Comparison of ENCODE assay signal across 20 cellular contexts in genomic region chr16:50268352-50268751, GRCh38. TPM values are rescaled to one million over a fixed set of nuclear protein-coding genes. Genes with fewer than 3 reads are reported as not detected.
DNase-seq lines count a peak whose midpoint lies in the region; ATAC-seq, FAIRE-seq and TF ChIP-seq lines count a peak whose summit lies in the region.
"Had no signal": no experiment of that assay in that cellular context is flagged by ENCODE, and none has a peak within 500 bp of the region (broad histone marks: within the 10 kb centered on the region; RNA-seq: fewer than 3 reads in every experiment).

No MANE protein-coding gene starts in this region.

- no peaks in the 10 kb centered on the region for H3K9me3 Mint-ChIP-seq in activated CD8-positive, alpha-beta T cell treated with anti-CD3 and anti-CD28 coated beads, Interleukin-2, amount 10 ng/mL, durations not matched to agents 7 days and 5 days (ENCODE audit: insufficient read depth)
- H3K9me3 Mint-ChIP-seq in naive B cell = no peaks in the 10 kb centered on the region

- no peaks in the 10 kb centered on the region for H3K27me3 Mint-ChIP-seq in activated CD8-positive, alpha-beta T cell treated with anti-CD3 and anti-CD28 coated beads, Interleukin-2, amount 10 ng/mL, durations not matched to agents 7 days and 5 days (ENCODE audit: low read depth)
- H3K27me3 Mint-ChIP-seq in naive B cell = no peaks in the 10 kb centered on the region

- POLR2A ChIA-PET in activated CD8-positive, alpha-beta T cell treated with anti-CD3 and anti-CD28 coated beads, Interleukin-2, amount 10 ng/mL, durations not matched to agents 7 days and 5 days (lab: Charles Lee) = interaction anchor here (1.0 to 1.4 kb wide), 4 partner anchors 13 to 412 kb away, joined by 3 to 5 read pairs (median 3); no protein-coding TSS in a partner anchor

- no peak for FAIRE-seq in GM12891 (lab: Jason Lieb, UNC)
- FAIRE-seq: endothelial cell of umbilical vein, keratinocyte had no signal

- peak overlapping the region in 9 of 11 experiments; percentile 0 to 90 (median 83); a peak in 16 of 22 replicates for H3K27ac ChIP-seq in BLaER1 treated with 17β-estradiol and CSF1 and Interleukin-3, amounts not matched to agents 10 nM and 100 nM
- H3K27ac ChIP-seq in foreskin keratinocyte = no peak overlapping the region
- H3K27ac ChIP-seq: SK-N-MC, VCaP had no signal

- H3K27ac Mint-ChIP-seq in activated CD8-positive, alpha-beta T cell treated with anti-CD3 and anti-CD28 coated beads, Interleukin-2, amount 10 ng/mL, durations not matched to agents 7 days and 5 days = peak overlapping the region; percentile 87
- peak overlapping the region in 4 of 6 donors; percentile 18 to 91 (median 86) for H3K27ac Mint-ChIP-seq in naive B cell

- H3K9me3 ChIP-seq in BLaER1 treated with 17β-estradiol and CSF1 and Interleukin-3, amounts not matched to agents 10 nM and 100 nM (replicated peaks in 1 of 11) = no peaks in the 10 kb centered on the region

- peaks cover 74 to 100% (median 100%) of the 10 kb centered on the region in 10 experiments for H3K4me1 ChIP-seq in BLaER1 treated with 17β-estradiol and CSF1 and Interleukin-3, amounts not matched to agents 10 nM and 100 nM
- H3K4me1 ChIP-seq in foreskin keratinocyte = peaks cover 4% of the 10 kb centered on the region

- no peak for TF ChIP-seq POLR2A in GM12891 (IDR thresholded peaks at IDR 0.05; ENCODE audit: low read depth, low read length)

- peak overlapping the region in 5 of 10 experiments; percentile 3 to 75 (median 64); a peak in 7 of 20 replicates for H3K4me3 ChIP-seq in BLaER1 treated with 17β-estradiol and CSF1 and Interleukin-3, amounts not matched to agents 10 nM and 100 nM
- H3K4me3 ChIP-seq: SK-N-MC had no signal

- no peak for TF ChIP-seq CTCF in foreskin keratinocyte (conservative IDR thresholded peaks at IDR 0.05)

- H4K20me1 ChIP-seq in BLaER1 treated with 17β-estradiol and CSF1 and Interleukin-3, amounts not matched to agents 10 nM and 100 nM = peaks cover 0 to 31% (median 0%) of the 10 kb centered on the region in 11 experiments; a peak in 6 of 22 replicates

- H3K4me2 ChIP-seq in BLaER1 treated with 17β-estradiol and CSF1 and Interleukin-3, amounts not matched to agents 10 nM and 100 nM = peak overlapping the region; percentile 86 to 100 (median 98)

- peak; percentile 70 for DNase-seq in DMS 273 (lab: John Stamatoyannopoulos, UW; ENCODE audit: unreplicated experiment)
- no peak for DNase-seq in activated CD8-positive, alpha-beta T cell treated with anti-CD3 and anti-CD28 coated beads, Interleukin-2, amount 10 ng/mL, durations not matched to agents 7 days and 5 days
- no peak for DNase-seq in naive B cell
- DNase-seq in GM12891 (ENCODE audit: insufficient read length, low spot score) = no peak
- no peak for DNase-seq in foreskin keratinocyte
- no peak for DNase-seq in dermis blood vessel endothelial cell
- DNase-seq: activated gamma-delta T cell; C1 segment of cervical spinal cord; GDM1; glutamatergic neuron; NCI-H1694; NK-92 treated with Interleukin-12 subunit alpha and Interleukin-12 subunit beta, amount 100 ng/mL, for 24 hours; stimulated activated CD4-positive, alpha-beta T cell treated with anti-CD3 and anti-CD28 coated beads, Interleukin-4, amount 100 ng/mL, for 4 hours; stimulated activated naive CD4-positive, alpha-beta T cell treated with Interleukin-2 at 50 U/mL for 16 hours had no signal

- CTCF ChIA-PET in activated CD8-positive, alpha-beta T cell treated with anti-CD3 and anti-CD28 coated beads, Interleukin-2, amount 10 ng/mL, durations not matched to agents 7 days and 5 days (lab: Charles Lee) = interaction anchor here (0.8 to 3.4 kb wide), 11 partner anchors 10 to 244 kb away, joined by 3 to 19 read pairs (median 5); partner anchors contain the start of gene CNEP1R1

- peak overlapping the region; percentile 98 for H3K4me3 Mint-ChIP-seq in activated CD8-positive, alpha-beta T cell treated with anti-CD3 and anti-CD28 coated beads, Interleukin-2, amount 10 ng/mL, durations not matched to agents 7 days and 5 days
- peak overlapping the region in 7 of 8 donors; percentile 26 to 92 (median 42) for H3K4me3 Mint-ChIP-seq in naive B cell

- no peaks in the 10 kb centered on the region for H3K27me3 ChIP-seq in BLaER1 treated with 17β-estradiol and CSF1 and Interleukin-3, amounts not matched to agents 10 nM and 100 nM
- no peaks in the 10 kb centered on the region for H3K27me3 ChIP-seq in foreskin keratinocyte

- H3K36me3 Mint-ChIP-seq in activated CD8-positive, alpha-beta T cell treated with anti-CD3 and anti-CD28 coated beads, Interleukin-2, amount 10 ng/mL, durations not matched to agents 7 days and 5 days (ENCODE audit: low read depth) = peaks cover 59% of the 10 kb centered on the region
- H3K36me3 Mint-ChIP-seq in naive B cell = no peaks in the 10 kb centered on the region

- peaks cover 0 to 18% (median 0%) of the 10 kb centered on the region in 11 experiments; a peak in 5 of 22 replicates for H3K36me3 ChIP-seq in BLaER1 treated with 17β-estradiol and CSF1 and Interleukin-3, amounts not matched to agents 10 nM and 100 nM

- no peak for ATAC-seq in activated CD8-positive, alpha-beta T cell treated with anti-CD3 and anti-CD28 coated beads, Interleukin-2, amount 10 ng/mL, durations not matched to agents 7 days and 5 days
- ATAC-seq in naive B cell (ENCODE audit: low read depth in 2 of 2) (no peak), foreskin keratinocyte (no peak), HG03565 (IDR thresholded peaks at IDR 0.05; ENCODE audit: unreplicated experiment) (no peak)

- peak overlapping the region in 8 of 11 experiments; percentile 1 to 83 (median 78); a peak in 12 of 22 replicates for H3K9ac ChIP-seq in BLaER1 treated with 17β-estradiol and CSF1 and Interleukin-3, amounts not matched to agents 10 nM and 100 nM

- H3K4me1 Mint-ChIP-seq in activated CD8-positive, alpha-beta T cell treated with anti-CD3 and anti-CD28 coated beads, Interleukin-2, amount 10 ng/mL, durations not matched to agents 7 days and 5 days (ENCODE audit: low read depth) = peaks cover 84% of the 10 kb centered on the region
- peaks cover 51 to 91% (median 90%) of the 10 kb centered on the region in 3 donors for H3K4me1 Mint-ChIP-seq in naive B cell

TF ChIP-seq in GM12891, 5 proteins besides CTCF, POLR2A, EP300 and RAD21:
- TF ChIP-seq SPI1 (IDR thresholded peaks at IDR 0.05; ENCODE audit: low read depth, low read length) (no peak), PAX5 (IDR thresholded peaks at IDR 0.05; ENCODE audit: insufficient read depth, low read length, severe bottlenecking) (no peak), POU2F2 (IDR thresholded peaks at IDR 0.05; ENCODE audit: low read depth, low read length) (no peak), POLR2AphosphoS5 (IDR thresholded peaks at IDR 0.05; ENCODE audit: low read depth, low read length) (no peak), TAF1 (IDR thresholded peaks at IDR 0.05; ENCODE audit: low read depth, low read length) (no peak)

RNA-seq across cellular contexts. Expression of gene ADCY7, which starts 2.0 kb away (rescaled TPM):
- 100 to 1,000 TPM; 214 to 225 TPM for total RNA-seq in activated CD8-positive, alpha-beta T cell treated with anti-CD3 and anti-CD28 coated beads, Interleukin-2, amount 10 ng/mL, durations not matched to agents 7 days and 5 days
- polyA plus RNA-seq in naive B cell (ENCODE audit: low read depth in 6 of 6) (10 to 100 TPM; 23.0 to 42.8 (median 35.9) TPM), foreskin keratinocyte (3.5 and 4.1 TPM in 2 replicates)
- 23.7 TPM for polyA plus RNA-seq in GM12891 (2012; ENCODE audit: low read depth, missing spikeins)
- total RNA-seq in foreskin keratinocyte (13.9 and 20.1 TPM in 2 replicates), dermis blood vessel endothelial cell (4.4 and 5.1 TPM in 2 replicates)

Comparison
In these comparisons a context has a peak if more than half of its experiments do, and no peak if none do; other contexts are left out.
1. RNA of gene ADCY7, which starts 2.0 kb away (total RNA-seq): 214 to 225 TPM in activated CD8-positive, alpha-beta T cell treated with anti-CD3 and anti-CD28 coated beads, Interleukin-2, amount 10 ng/mL, durations not matched to agents 7 days and 5 days; 13.9 to 20.1 TPM in foreskin keratinocyte and 4.4 to 5.1 TPM in dermis blood vessel endothelial cell; every median in the first group is over 10 times any median in the second.